ENCODE assay signal across 12 cellular contexts in genomic region chr10:67476201-67476600, GRCh38.
"Had no signal": no experiment of that assay in that cellular context is flagged by ENCODE, and none has a peak within 500 bp of the region (broad histone marks: within the 10 kb centered on the region; RNA-seq: fewer than 3 reads in every experiment).

No MANE protein-coding gene starts in this region.

- H3K27me3 ChIP-seq: esophagus squamous epithelium, ovary had no signal

- H3K36me3 ChIP-seq: esophagus squamous epithelium, ovary had no signal

- H3K4me3 Mint-ChIP-seq: activated CD4-positive, alpha-beta memory T cell treated with anti-CD3 and anti-CD28 coated beads, Interleukin-2, amount 10 ng/mL, durations not matched to agents 7 days and 5 days; nephron progenitor cell had no signal

- H3K4me3 ChIP-seq: esophagus squamous epithelium, ovary had no signal

- H3K9me3 ChIP-seq: ovary had no signal

- H3K27ac Mint-ChIP-seq: activated CD4-positive, alpha-beta memory T cell treated with anti-CD3 and anti-CD28 coated beads, Interleukin-2, amount 10 ng/mL, durations not matched to agents 7 days and 5 days; nephron progenitor cell had no signal

- H3K27ac ChIP-seq: esophagus squamous epithelium, ovary had no signal

- ATAC-seq: left ventricle myocardium superior had no signal

- H3K4me1 ChIP-seq: esophagus squamous epithelium had no signal

- H3K27me3 Mint-ChIP-seq: activated CD4-positive, alpha-beta memory T cell treated with anti-CD3 and anti-CD28 coated beads, Interleukin-2, amount 10 ng/mL, durations not matched to agents 7 days and 5 days had no signal

- H3K4me1 Mint-ChIP-seq: activated CD4-positive, alpha-beta memory T cell treated with anti-CD3 and anti-CD28 coated beads, Interleukin-2, amount 10 ng/mL, durations not matched to agents 7 days and 5 days; nephron progenitor cell had no signal

- DNase-seq: activated CD4-positive, alpha-beta memory T cell treated with anti-CD3 and anti-CD28 coated beads, Interleukin-2, amount 10 ng/mL, durations not matched to agents 7 days and 5 days; activated CD4-positive, alpha-beta T cell treated with anti-CD3 and anti-CD28 coated beads for 1 hour; activated naive CD4-positive, alpha-beta T cell treated with Interleukin-2 at 50 U/mL for 16 hours; esophagus squamous epithelium; foreskin fibroblast; head of caudate nucleus; left ventricle myocardium superior; nephron progenitor cell; ovary; stimulated activated CD4-positive, alpha-beta T cell treated with anti-CD3 and anti-CD28 coated beads, Interleukin-2, amount 100 ng/mL, for 48 hours; stimulated activated naive CD4-positive, alpha-beta T cell treated with Interleukin-2 at 50 U/mL for 16 hours; trophoblast cell had no signal
